ENCODE assay signal across 15 cellular contexts in genomic region chr1:109181085-109181806, GRCh38. TPM values are rescaled to one million over a fixed set of nuclear protein-coding genes. Genes with fewer than 3 reads are reported as not detected.
DNase-seq lines count a peak whose midpoint lies in the region; ATAC-seq and TF ChIP-seq lines count a peak whose summit lies in the region.
"Had no signal": no experiment of that assay in that cellular context is flagged by ENCODE, and none has a peak within 500 bp of the region (broad histone marks: within the 10 kb centered on the region; RNA-seq: fewer than 3 reads in every experiment).

No MANE protein-coding gene starts in this region.

- no peaks in the 10 kb centered on the region for H3K4me1 Mint-ChIP-seq in activated naive CD8-positive, alpha-beta T cell treated with anti-CD3 and anti-CD28 coated beads for 36 hours
- H3K4me1 Mint-ChIP-seq: stimulated activated memory B cell treated with anti-CD40 and anti-IgM and Interleukin-4, amounts not matched to agents 10 μg/mL and 1 μg/mL and 100 μg/mL, for 72 hours had no signal

- H4K20me1 ChIP-seq in hepatocyte (ENCODE audit: insufficient read depth, poor library complexity, severe bottlenecking) = no peaks in the 10 kb centered on the region

- no peaks in the 10 kb centered on the region for H3K36me3 ChIP-seq in hepatocyte (replicated peaks; ENCODE audit: insufficient read depth, low read depth)

- peaks cover 18% of the 10 kb centered on the region for H3K4me1 ChIP-seq in hepatocyte (ENCODE audit: insufficient read depth)

- peak overlapping the region; percentile 30 for H3K4me2 ChIP-seq in hepatocyte

- DNase-seq in EH (ENCODE audit: low read depth) (peak; percentile 48), hepatocyte (ENCODE audit: low spot score) (peak; percentile 51), renal cortical epithelial cell (ENCODE audit: low read depth) (peak; percentile 98), 8988T (no peak)
- no peak for DNase-seq in stimulated activated CD4-positive, alpha-beta T cell treated with anti-CD3 and anti-CD28 coated beads, Interleukin-12 subunit alpha, Interleukin-12 subunit beta, amount 100 ng/mL, for 4 hours
- no peak for DNase-seq in activated naive CD8-positive, alpha-beta T cell treated with anti-CD3 and anti-CD28 coated beads for 36 hours
- DNase-seq: activated CD4-positive, CD25-positive, alpha-beta regulatory T cell; activated T-cell treated with anti-CD3 and anti-CD28 coated beads, Interleukin-2, amount 50 U/mL, for 1 hour; MV-4-11; NCI-H510A; nephron progenitor cell had no signal

- H3K4me3 Mint-ChIP-seq in activated naive CD8-positive, alpha-beta T cell treated with anti-CD3 and anti-CD28 coated beads for 36 hours = no peak overlapping the region
- H3K4me3 Mint-ChIP-seq: brain; nephron progenitor cell; stimulated activated memory B cell treated with anti-CD40 and anti-IgM and Interleukin-4, amounts not matched to agents 10 μg/mL and 1 μg/mL and 100 μg/mL, for 72 hours had no signal

- H3K27ac Mint-ChIP-seq in activated naive CD8-positive, alpha-beta T cell treated with anti-CD3 and anti-CD28 coated beads for 36 hours = no peak overlapping the region
- H3K27ac Mint-ChIP-seq: nephron progenitor cell; stimulated activated memory B cell treated with anti-CD40 and anti-IgM and Interleukin-4, amounts not matched to agents 10 μg/mL and 1 μg/mL and 100 μg/mL, for 72 hours had no signal

- no peaks in the 10 kb centered on the region for H3K9me3 Mint-ChIP-seq in activated naive CD8-positive, alpha-beta T cell treated with anti-CD3 and anti-CD28 coated beads for 36 hours
- H3K9me3 Mint-ChIP-seq: stimulated activated memory B cell treated with anti-CD40 and anti-IgM and Interleukin-4, amounts not matched to agents 10 μg/mL and 1 μg/mL and 100 μg/mL, for 72 hours had no signal

- H3K27me3 Mint-ChIP-seq in activated naive CD8-positive, alpha-beta T cell treated with anti-CD3 and anti-CD28 coated beads for 36 hours = no peaks in the 10 kb centered on the region
- H3K27me3 Mint-ChIP-seq: brain had no signal

- no peak overlapping the region for H3K4me3 ChIP-seq in hepatocyte

- no peaks in the 10 kb centered on the region for H3K79me2 ChIP-seq in hepatocyte

- no peaks in the 10 kb centered on the region for H3K9me2 ChIP-seq in hepatocyte (replicated peaks; ENCODE audit: insufficient read depth)

- WGBS in hepatocyte (ENCODE audit: low lambda C conversion rate, missing lambda C conversion rate) = 27% methylated on average over 4 of the region's 4 CpGs

- no peaks in the 10 kb centered on the region for H3K27me3 ChIP-seq in hepatocyte

- H3K36me3 Mint-ChIP-seq in activated naive CD8-positive, alpha-beta T cell treated with anti-CD3 and anti-CD28 coated beads for 36 hours = no peaks in the 10 kb centered on the region
- H3K36me3 Mint-ChIP-seq: stimulated activated memory B cell treated with anti-CD40 and anti-IgM and Interleukin-4, amounts not matched to agents 10 μg/mL and 1 μg/mL and 100 μg/mL, for 72 hours had no signal

- H3K27ac ChIP-seq in VCaP = peak overlapping the region; percentile 99
- H3K27ac ChIP-seq in hepatocyte = peak overlapping the region; percentile 63

- ATAC-seq in HG02885 (IDR thresholded peaks at IDR 0.05; ENCODE audit: poor library complexity, unreplicated experiment) = no peak
- ATAC-seq: stimulated activated memory B cell treated with anti-CD40 and anti-IgM and Interleukin-4, amounts not matched to agents 10 μg/mL and 1 μg/mL and 100 μg/mL, for 72 hours had no signal

- H3K9me3 ChIP-seq in hepatocyte (ENCODE audit: low read depth) = no peaks in the 10 kb centered on the region

- no peak overlapping the region for H2AFZ ChIP-seq in hepatocyte

- TF ChIP-seq CTCF in VCaP (conservative IDR thresholded peaks at IDR 0.05) = no peak
- TF ChIP-seq CTCF in hepatocyte (IDR thresholded peaks at IDR 0.05; ENCODE audit: poor library complexity) = no peak

RNA-seq across cellular contexts. Expression of gene SARS1, which starts 32.5 kb away (rescaled TPM):
- 179 and 180 TPM in 2 replicates for total RNA-seq in hepatocyte
- polyA plus RNA-seq in hepatocyte = 125 and 158 TPM in 2 replicates
- 223 and 265 TPM in 2 replicates for total RNA-seq in renal cortical epithelial cell
- total RNA-seq in activated naive CD8-positive, alpha-beta T cell treated with anti-CD3 and anti-CD28 coated beads for 36 hours = 100 to 1,000 TPM; 217 to 226 TPM

Comparison
In these comparisons a context has a peak if more than half of its experiments do, and no peak if none do; other contexts are left out.
1. DNase-seq: peak in EH (single experiment), hepatocyte (single experiment) and renal cortical epithelial cell (single experiment); none in stimulated activated CD4-positive, alpha-beta T cell treated with anti-CD3 and anti-CD28 coated beads, Interleukin-12 subunit alpha, Interleukin-12 subunit beta, amount 100 ng/mL, for 4 hours (single experiment), 8988T (single experiment) and activated naive CD8-positive, alpha-beta T cell treated with anti-CD3 and anti-CD28 coated beads for 36 hours (single experiment).